8 cellular contexts compared by ENCODE assay signal in genomic region chr3:73546961-73547360, GRCh38.
A peak's percentile ranks its signal among the peaks of the same experiment; 100 is the strongest.
DNase-seq lines count a peak whose midpoint lies in the region; ATAC-seq and TF ChIP-seq lines count a peak whose summit lies in the region.
"Had no signal": no experiment of that assay in that cellular context is flagged by ENCODE, and none has a peak within 500 bp of the region (broad histone marks: within the 10 kb centered on the region; RNA-seq: fewer than 3 reads in every experiment).

No MANE protein-coding gene starts in this region.

- H3K27ac ChIP-seq in IMR-90 (ENCODE audit: insufficient read depth, low read length) = peak overlapping the region; percentile 89
- peak overlapping the region; percentile 67 for H3K27ac ChIP-seq in cingulate gyrus (ENCODE audit: low read depth, low read length)
- H3K27ac ChIP-seq in mucosa of rectum (ENCODE audit: low read depth in 2 of 2, low read length in 2 of 2) = peak overlapping the region; percentile 26 to 50
- peak overlapping the region; percentile 68 to 72 for H3K27ac ChIP-seq in uterus

- no peak overlapping the region for H3K4me3 ChIP-seq in IMR-90 (ENCODE audit: insufficient read depth, low read depth, low read length)
- H3K4me3 ChIP-seq in mucosa of rectum (ENCODE audit: low read length in 2 of 2) = no peak overlapping the region
- H3K4me3 ChIP-seq in uterus = no peak overlapping the region

- peak overlapping the region; percentile 97 for H2BK20ac ChIP-seq in IMR-90 (ENCODE audit: low read depth, low read length)

- H3K79me1 ChIP-seq in IMR-90 (ENCODE audit: low read depth in 1 of 2, low read length in 2 of 2) = peaks cover 14 to 33% of the 10 kb centered on the region in 2 experiments

- H3K9me3 ChIP-seq in IMR-90 (ENCODE audit: control insufficient read depth, insufficient read depth, low read length) (no peaks in the 10 kb centered on the region), mucosa of rectum (ENCODE audit: control insufficient read depth in 2 of 2, low read length in 2 of 2) (no peaks in the 10 kb centered on the region), uterus (no peaks in the 10 kb centered on the region)

- TF ChIP-seq RAD21 in IMR-90 (IDR thresholded peaks at IDR 0.05; ENCODE audit: low read length) = no peak

- peak overlapping the region; percentile 91; the same call in 1 of the 2 replicates for H2AK5ac ChIP-seq in IMR-90 (ENCODE audit: low read depth, low read length)

- peak overlapping the region; percentile 94 for H4K5ac ChIP-seq in IMR-90 (ENCODE audit: low read depth, low read length)

- peak overlapping the region; percentile 89; the same call in 1 of the 2 replicates for H3K23ac ChIP-seq in IMR-90 (ENCODE audit: low read depth, low read length)

- peak overlapping the region; percentile 97 for H2BK120ac ChIP-seq in IMR-90 (ENCODE audit: low read depth, low read length)

- H3K27me3 ChIP-seq in IMR-90 (ENCODE audit: control insufficient read depth, insufficient read depth, low read length) (no peaks in the 10 kb centered on the region), mucosa of rectum (ENCODE audit: control insufficient read depth in 2 of 2, insufficient read depth in 2 of 2, low read length in 2 of 2) (no peaks in the 10 kb centered on the region), uterus (no peaks in the 10 kb centered on the region)

- CTCF ChIA-PET in IMR-90 (lab: Yijun Ruan, JAX) = interaction anchor here (0.9 to 2.0 kb wide), 2 partner anchors 34 to 38 kb away, joined by 3 to 10 read pairs; no protein-coding TSS in a partner anchor

- TF ChIP-seq CTCF in IMR-90 (conservative IDR thresholded peaks at IDR 0.05; ENCODE audit: low read depth, low read length) = no peak
- no peak for TF ChIP-seq CTCF in uterus (IDR thresholded peaks at IDR 0.05)

- dilution Hi-C loops in IMR-90 (cut with HindIII; ENCODE audit: low sequenced_read_pairs, unreplicated experiment) = no loop called here

- H4K20me1 ChIP-seq in IMR-90 (ENCODE audit: insufficient read depth, low read length) = 0 out of 2 replicates have a peak, but pooled peaks cover 5% of the 10 kb centered on the region

- H3K4me1 ChIP-seq in IMR-90 (ENCODE audit: control insufficient read depth, insufficient read depth, low read length) (peaks cover 18% of the 10 kb centered on the region), mucosa of rectum (ENCODE audit: control insufficient read depth in 2 of 2, insufficient read depth in 2 of 2, low read length in 2 of 2) (peaks cover 11 to 20% of the 10 kb centered on the region in 2 donors), uterus (peaks cover 0 to 10% of the 10 kb centered on the region in 2 donors)

- in situ Hi-C loops in IMR-90 (cut with MboI; ENCODE audit: low sequenced_read_pairs) = no loop called here

- intact Hi-C loops in IMR-90 (cut with micrococcal nuclease) = loop anchor here (1.0 to 5.0 kb wide), 2 partner anchors 35 to 55 kb away; no protein-coding TSS in a partner anchor
- intact Hi-C loops in uterus (cut with DNase I; ENCODE audit: low total_unique reads) = no loop called here

- no peak overlapping the region for H2AK9ac ChIP-seq in IMR-90 (replicated peaks; ENCODE audit: low read depth, low read length, poor library complexity)

- TF ChIP-seq POLR2A in IMR-90 (IDR thresholded peaks at IDR 0.05; ENCODE audit: low read depth, low read length) (no peak), uterus (IDR thresholded peaks at IDR 0.05) (no peak)

- H3K56ac ChIP-seq in IMR-90 (ENCODE audit: extremely low read depth, insufficient read depth, low read length) = peak overlapping the region; percentile 77; the same call in 1 of the 2 replicates

- DNase-seq in IMR-90 = peak; percentile 96
- no peak for DNase-seq in uterus
- DNase-seq in NCI-H524 treated with DMSO at 0.1 percent for 48 hours (lab: John Stamatoyannopoulos, UW) = no peak
- DNase-seq: naive B cell had no signal

- peak overlapping the region; percentile 94 for H4K91ac ChIP-seq in IMR-90 (ENCODE audit: insufficient read depth, low read depth, low read length)

- H3K9ac ChIP-seq in IMR-90 (ENCODE audit: low read depth, low read length) (peak overlapping the region; percentile 10; the same call in 1 of the 2 replicates), mucosa of rectum (ENCODE audit: low read depth in 1 of 2, low read length in 2 of 2) (no peak overlapping the region)

- H3K9me1 ChIP-seq in IMR-90 (ENCODE audit: insufficient read depth, low read length) = peaks cover 19% of the 10 kb centered on the region

- H3K14ac ChIP-seq in IMR-90 (replicated peaks; ENCODE audit: low read depth, low read length) = peak overlapping the region; percentile 87

- ATAC-seq in IMR-90 (ENCODE audit: low read depth) (peak; percentile 87), GM18517 (IDR thresholded peaks at IDR 0.05; ENCODE audit: unreplicated experiment) (no peak), GM21723 (IDR thresholded peaks at IDR 0.05; ENCODE audit: unreplicated experiment) (no peak)

- peak overlapping the region; percentile 98 for H3K4ac ChIP-seq in IMR-90 (ENCODE audit: low read depth, low read length)

- peak overlapping the region; percentile 53 for H3K4me2 ChIP-seq in IMR-90 (ENCODE audit: low read depth, low read length)

- H4K8ac ChIP-seq in IMR-90 (ENCODE audit: low read depth in 2 of 2, low read length in 2 of 2) = peak overlapping the region; percentile 37 to 96

- H2BK15ac ChIP-seq in IMR-90 (ENCODE audit: low read depth, low read length) = peak overlapping the region; percentile 85; the same call in 2 of the 3 replicates

- H3K36me3 ChIP-seq in IMR-90 (ENCODE audit: control insufficient read depth, insufficient read depth, low read length) (no peaks in the 10 kb centered on the region), mucosa of rectum (ENCODE audit: control insufficient read depth in 2 of 2, insufficient read depth in 2 of 2, low read length in 2 of 2) (no peaks in the 10 kb centered on the region), uterus (no peaks in the 10 kb centered on the region)

- peak overlapping the region; percentile 44 for H2AFZ ChIP-seq in IMR-90 (replicated peaks; ENCODE audit: low read length, poor library complexity)

- WGBS in IMR-90 (ENCODE audit: extremely low coverage in 2 of 2, insufficient read length in 1 of 2), 2 experiments = no CpG with 5 or more reads among the region's 3 CpGs

- peak overlapping the region; percentile 92 for H3K18ac ChIP-seq in IMR-90 (ENCODE audit: low read depth, low read length)

- peak overlapping the region; percentile 95 for H2BK5ac ChIP-seq in IMR-90 (ENCODE audit: low read depth, low read length, poor library complexity, severe bottlenecking)

- POLR2A ChIA-PET in IMR-90 (lab: Charles Lee; ENCODE audit: unreplicated experiment) = interaction anchor here (0.8 kb wide), 1 partner anchor 35 kb away, joined by 3 read pairs; no protein-coding TSS in a partner anchor

- no TSS peak for BruUV-seq in IMR-90 (replicated peaks; lab: Mats Ljungman, UMichigan)

TF ChIP-seq in IMR-90, 13 proteins besides CTCF, POLR2A, EP300 and RAD21:
- no peak for TF ChIP-seq RFX5 (IDR thresholded peaks at IDR 0.05; ENCODE audit: low read depth, low read length)
- peak; percentile 84 for TF ChIP-seq FOS (IDR thresholded peaks at IDR 0.05; ENCODE audit: low read depth, low read length)
- TF ChIP-seq SMC3 (IDR thresholded peaks at IDR 0.05; ENCODE audit: low read depth, low read length) = no peak
- no peak for TF ChIP-seq BHLHE40 (IDR thresholded peaks at IDR 0.05; ENCODE audit: low read depth, low read length)
- TF ChIP-seq RCOR1 (IDR thresholded peaks at IDR 0.05; ENCODE audit: insufficient replicate concordance, low read length) = no peak
- TF ChIP-seq CHD1 (IDR thresholded peaks at IDR 0.05; ENCODE audit: low read depth, low read length) = no peak
- no peak for TF ChIP-seq ELK1 (IDR thresholded peaks at IDR 0.05; ENCODE audit: borderline replicate concordance, low read depth, low read length)
- 0 out of 2 replicates have a peak, but pooled peaks have one; percentile 37 for TF ChIP-seq MAZ (IDR thresholded peaks at IDR 0.05; ENCODE audit: borderline replicate concordance, low read depth, low read length)
- no peak for TF ChIP-seq USF2 (IDR thresholded peaks at IDR 0.05; ENCODE audit: low read depth, low read length)
- no peak for TF ChIP-seq CEBPB (IDR thresholded peaks at IDR 0.05; ENCODE audit: low read depth, low read length)
- TF ChIP-seq MAFK (IDR thresholded peaks at IDR 0.05; ENCODE audit: low read depth, low read length) = no peak
- TF ChIP-seq NFE2L2 (IDR thresholded peaks at IDR 0.05; ENCODE audit: low read depth, low read length) = no peak

Comparison
In these comparisons a context has a peak if more than half of its experiments do, and no peak if none do; other contexts are left out.
1. H3K27ac ChIP-seq: peak in every context shown above with its lines; median percentile 89 in IMR-90; 70 in uterus; 67 in cingulate gyrus; 38 in mucosa of rectum.